ENCODE assay signal across 13 cellular contexts in the genomic region with DNA sequence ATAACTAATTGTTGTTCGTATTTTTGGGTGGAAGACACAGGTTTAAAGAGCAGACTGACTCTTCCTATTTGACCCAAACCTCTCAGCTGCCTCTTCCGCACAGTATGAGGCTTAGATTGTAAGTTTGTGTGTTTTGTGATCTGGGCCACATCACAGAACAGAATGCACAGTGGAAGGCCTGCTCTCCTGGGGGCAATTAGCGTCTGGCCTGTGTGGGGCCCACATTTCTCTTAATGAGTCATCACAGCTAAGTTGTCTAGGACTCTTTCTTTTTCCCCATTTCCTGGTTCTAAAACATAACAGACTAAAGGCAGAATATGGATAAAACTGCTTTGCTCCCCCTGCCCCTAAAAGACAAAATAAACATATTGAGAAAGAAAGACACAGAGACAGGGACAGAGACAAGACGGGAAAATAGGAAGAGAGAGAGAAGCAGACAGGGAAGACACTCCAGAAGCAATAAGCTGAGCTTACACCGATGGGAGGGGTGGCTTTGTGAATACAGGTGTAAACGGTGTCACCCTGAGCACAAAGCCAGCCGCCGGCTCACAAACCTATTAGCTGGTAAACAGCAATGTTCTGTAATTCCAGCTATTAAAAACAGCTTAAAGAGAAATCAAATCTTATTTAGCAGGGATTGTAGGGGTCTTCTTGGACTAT.
A peak's percentile ranks its signal among the peaks of the same experiment; 100 is the strongest.
DNase-seq lines count a peak whose midpoint lies in the region; ATAC-seq and TF ChIP-seq lines count a peak whose summit lies in the region.
"Had no signal": no experiment of that assay in that cellular context is flagged by ENCODE, and none has a peak within 500 bp of the region (broad histone marks: within the 10 kb centered on the region; RNA-seq: fewer than 3 reads in every experiment).

No MANE protein-coding gene starts in this region.

- H3K4me1 ChIP-seq in smooth muscle cell (ENCODE audit: low read depth) = peaks cover 13% of the 10 kb centered on the region
- no peaks in the 10 kb centered on the region for H3K4me1 ChIP-seq in left lung
- H3K4me1 ChIP-seq: esophagus squamous epithelium, upper lobe of right lung had no signal

- ATAC-seq in HG02885 (IDR thresholded peaks at IDR 0.05; ENCODE audit: poor library complexity, unreplicated experiment) (peak; percentile 71), left lung (no peak), GM21381 (IDR thresholded peaks at IDR 0.05; ENCODE audit: unreplicated experiment) (no peak)
- ATAC-seq: activated naive CD8-positive, alpha-beta T cell treated with anti-CD3 and anti-CD28 coated beads, Interleukin-2, amount 50 U/mL, for 24 hours; upper lobe of right lung had no signal

- WGBS in smooth muscle cell (ENCODE audit: low lambda C conversion rate) = 23% methylated on average over 8 of the region's 8 CpGs

- TF ChIP-seq CTCF in smooth muscle cell (IDR thresholded peaks at IDR 0.05; ENCODE audit: borderline replicate concordance, insufficient read depth, poor library complexity, severe bottlenecking) = no peak
- TF ChIP-seq CTCF in left lung (IDR thresholded peaks at IDR 0.05) = no peak
- no peak for TF ChIP-seq CTCF in GM10248 (IDR thresholded peaks at IDR 0.05; ENCODE audit: control extremely low read depth, extremely low read depth, low read depth, missing control alignments)

- H2AFZ ChIP-seq in smooth muscle cell (ENCODE audit: low read depth) = peak overlapping the region; percentile 77

- H3K4me2 ChIP-seq in smooth muscle cell = peak overlapping the region; percentile 69

- H3K79me2 ChIP-seq in smooth muscle cell (ENCODE audit: low read depth) = no peaks in the 10 kb centered on the region

- intact Hi-C loops in left lung (cut with DNase I) = no loop called here

- no peaks in the 10 kb centered on the region for H3F3A ChIP-seq in smooth muscle cell (ENCODE audit: low read depth)

- H3K27ac ChIP-seq in smooth muscle cell (ENCODE audit: low read depth) (peak overlapping the region; percentile 75), left lung (no peak overlapping the region)
- H3K27ac ChIP-seq: esophagus squamous epithelium, upper lobe of right lung had no signal

- CTCF ChIA-PET in GM10248 (lab: Yijun Ruan, JAX) = interaction anchor here (1.1 kb wide), 1 partner anchor 19 kb away, joined by 3 read pairs; no protein-coding TSS in a partner anchor

- H3K27me3 ChIP-seq in smooth muscle cell (ENCODE audit: low read depth) (peaks cover 5% of the 10 kb centered on the region), left lung (peaks cover 0 to 13% of the 10 kb centered on the region in 2 donors)
- H3K27me3 ChIP-seq: upper lobe of right lung had no signal

- POLR2A ChIA-PET in GM10248 (lab: Yijun Ruan, JAX) = no interaction called here

- peak; percentile 2 for DNase-seq in NCI-H2171 treated with DMSO at 0.1 percent for 48 hours (lab: John Stamatoyannopoulos, UW)
- no peak for DNase-seq in NCI-H2171 (lab: John Stamatoyannopoulos, UW)
- DNase-seq in NCI-H748 treated with DMSO at 0.1 percent for 48 hours (lab: John Stamatoyannopoulos, UW) = peak; percentile 43
- no peak for DNase-seq in smooth muscle cell (lab: John Stamatoyannopoulos, UW; ENCODE audit: unreplicated experiment)
- DNase-seq in left lung = no peak
- no peak for DNase-seq in GM10248 (ENCODE audit: extremely low spot score)
- DNase-seq: activated naive CD8-positive, alpha-beta T cell treated with anti-CD3 and anti-CD28 coated beads, Interleukin-2, amount 50 U/mL, for 24 hours; esophagus squamous epithelium; nucleus accumbens; SHP77 treated with DMSO at 0.1 percent for 48 hours; upper lobe of right lung had no signal

- no peaks in the 10 kb centered on the region for H3K9me3 ChIP-seq in smooth muscle cell (replicated peaks; ENCODE audit: low read depth)
- peaks cover 0 to 10% of the 10 kb centered on the region in 2 donors for H3K9me3 ChIP-seq in left lung

- H3K9ac ChIP-seq in smooth muscle cell (ENCODE audit: low read depth) = peak overlapping the region; percentile 44

- H3K36me3 ChIP-seq in smooth muscle cell (ENCODE audit: low read depth) (no peaks in the 10 kb centered on the region), left lung (no peaks in the 10 kb centered on the region)
- H3K36me3 ChIP-seq: esophagus squamous epithelium, upper lobe of right lung had no signal

- no peak overlapping the region for H3K4me3 ChIP-seq in smooth muscle cell
- H3K4me3 ChIP-seq in left lung = no peak overlapping the region
- H3K4me3 ChIP-seq: esophagus squamous epithelium, upper lobe of right lung had no signal

- H4K20me1 ChIP-seq in smooth muscle cell (ENCODE audit: low read depth) = no peaks in the 10 kb centered on the region

Comparison
In these comparisons a context has a peak if more than half of its experiments do, and no peak if none do; other contexts are left out.
1. DNase-seq: peak in NCI-H2171 treated with DMSO at 0.1 percent for 48 hours (single experiment) and NCI-H748 treated with DMSO at 0.1 percent for 48 hours (single experiment); none in NCI-H2171 (single experiment), smooth muscle cell (single experiment), left lung (0 of 2) and GM10248 (single experiment).